10 cellular contexts compared by ENCODE assay signal in genomic region chr1:247906504-247907047, GRCh38. TPM values are rescaled to one million over a fixed set of nuclear protein-coding genes. Genes with fewer than 3 reads are reported as not detected.
DNase-seq lines count a peak whose midpoint lies in the region; ATAC-seq, FAIRE-seq and TF ChIP-seq lines count a peak whose summit lies in the region.
"Had no signal": no experiment of that assay in that cellular context is flagged by ENCODE, and none has a peak within 500 bp of the region (broad histone marks: within the 10 kb centered on the region; RNA-seq: fewer than 3 reads in every experiment).

No MANE protein-coding gene starts in this region.

- H3K27ac Mint-ChIP-seq in natural killer cell treated with Interleukin-12 subunit alpha and Interleukin-12 subunit beta and Interleukin-15 and Interleukin-18, amount 100 ng/mL, for 72 hours, result peak overlapping the region; percentile 88 to 97

- H3K27me3 Mint-ChIP-seq in natural killer cell treated with Interleukin-12 subunit alpha and Interleukin-12 subunit beta and Interleukin-15 and Interleukin-18, amount 100 ng/mL, for 72 hours, result no peaks in the 10 kb centered on the region

- H3K4me1 Mint-ChIP-seq in natural killer cell treated with Interleukin-12 subunit alpha and Interleukin-12 subunit beta and Interleukin-15 and Interleukin-18, amount 100 ng/mL, for 72 hours (ENCODE audit: low read depth in 2 of 2), result peaks cover 31 to 32% of the 10 kb centered on the region in 2 donors

- peak; percentile 62 for DNase-seq in GDM1 (lab: John Stamatoyannopoulos, UW)
- peak; percentile 46 for DNase-seq in NAMALWA (ENCODE audit: low spot score)
- DNase-seq in astrocyte of the spinal cord (ENCODE audit: low read depth, low spot score), result peak; percentile 69
- no peak for DNase-seq in natural killer cell treated with Interleukin-12 subunit alpha and Interleukin-12 subunit beta and Interleukin-15 and Interleukin-18, amount 100 ng/mL, for 72 hours (ENCODE audit: low spot score)
- DNase-seq in NCI-H2107 (lab: John Stamatoyannopoulos, UW), result no peak
- DNase-seq in GM19239 (ENCODE audit: insufficient read length, low spot score), result no peak
- DNase-seq in T-helper 9 cell, result no peak

- no peak for TF ChIP-seq CTCF in astrocyte of the spinal cord (IDR thresholded peaks at IDR 0.05; ENCODE audit: low read depth, low read length)

- peak overlapping the region; percentile 90 for H3K4me3 Mint-ChIP-seq in natural killer cell treated with Interleukin-12 subunit alpha and Interleukin-12 subunit beta and Interleukin-15 and Interleukin-18, amount 100 ng/mL, for 72 hours

- peaks cover 8% of the 10 kb centered on the region for H3K36me3 Mint-ChIP-seq in natural killer cell treated with Interleukin-12 subunit alpha and Interleukin-12 subunit beta and Interleukin-15 and Interleukin-18, amount 100 ng/mL, for 72 hours

- peak; percentile 70 to 85 for ATAC-seq in natural killer cell treated with Interleukin-12 subunit alpha and Interleukin-12 subunit beta and Interleukin-15 and Interleukin-18, amount 100 ng/mL, for 72 hours
- no peak for ATAC-seq in HG02571 (IDR thresholded peaks at IDR 0.05; ENCODE audit: unreplicated experiment)

- in situ Hi-C loops in astrocyte of the spinal cord (cut with HindIII; ENCODE audit: low sequenced_read_pairs), result no loop called here

- peak overlapping the region; percentile 27 for H3K4me3 ChIP-seq in astrocyte of the spinal cord (ENCODE audit: low read depth, low read length)

- peaks cover 11% of the 10 kb centered on the region for H3K9me3 Mint-ChIP-seq in natural killer cell treated with Interleukin-12 subunit alpha and Interleukin-12 subunit beta and Interleukin-15 and Interleukin-18, amount 100 ng/mL, for 72 hours

- FAIRE-seq in GM19239 (lab: Jason Lieb, UNC), result no peak

RNA-seq across cellular contexts. Expression of gene OR2W3, which starts 11.2 kb away (rescaled TPM):
- under 1 TPM; 0.31 to 0.47 TPM for total RNA-seq in natural killer cell treated with Interleukin-12 subunit alpha and Interleukin-12 subunit beta and Interleukin-15 and Interleukin-18, amount 100 ng/mL, for 72 hours
- total RNA-seq: fibroblast of lung had no signal

RNA-seq across cellular contexts. Expression of gene OR2T8, which starts 13.5 kb away (rescaled TPM):
- not detected for total RNA-seq in natural killer cell treated with Interleukin-12 subunit alpha and Interleukin-12 subunit beta and Interleukin-15 and Interleukin-18, amount 100 ng/mL, for 72 hours
- total RNA-seq: fibroblast of lung, temporal lobe had no signal

RNA-seq across cellular contexts. Expression of gene OR2AJ1, which starts 18.1 kb away (rescaled TPM):
- total RNA-seq in natural killer cell treated with Interleukin-12 subunit alpha and Interleukin-12 subunit beta and Interleukin-15 and Interleukin-18, amount 100 ng/mL, for 72 hours, result not detected
- total RNA-seq: fibroblast of lung, temporal lobe had no signal

RNA-seq across cellular contexts. Expression of gene OR2L8, which starts 42.1 kb away (rescaled TPM):
- under 1 TPM in 1 of 2 donors, not detected in 1; 0.47 TPM for total RNA-seq in natural killer cell treated with Interleukin-12 subunit alpha and Interleukin-12 subunit beta and Interleukin-15 and Interleukin-18, amount 100 ng/mL, for 72 hours

RNA-seq across cellular contexts. Expression of gene TRIM58, which starts 49.6 kb away (rescaled TPM):
- total RNA-seq in natural killer cell treated with Interleukin-12 subunit alpha and Interleukin-12 subunit beta and Interleukin-15 and Interleukin-18, amount 100 ng/mL, for 72 hours, result under 1 TPM; 0.39 to 0.50 TPM

Comparison
In these comparisons a context has a peak if more than half of its experiments do, and no peak if none do; other contexts are left out.
1. DNase-seq: peak in GDM1 (single experiment), NAMALWA (single experiment) and astrocyte of the spinal cord (single experiment); none in natural killer cell treated with Interleukin-12 subunit alpha and Interleukin-12 subunit beta and Interleukin-15 and Interleukin-18, amount 100 ng/mL, for 72 hours (single experiment), NCI-H2107 (single experiment), GM19239 (single experiment) and T-helper 9 cell (single experiment).